ENCODE assay signal across 16 cellular contexts in genomic region chr13:42320375-42320787, GRCh38. TPM values are rescaled to one million over a fixed set of nuclear protein-coding genes. Genes with fewer than 3 reads are reported as not detected.
DNase-seq lines count a peak whose midpoint lies in the region; ATAC-seq and TF ChIP-seq lines count a peak whose summit lies in the region.
"Had no signal": no experiment of that assay in that cellular context is flagged by ENCODE, and none has a peak within 500 bp of the region (broad histone marks: within the 10 kb centered on the region; RNA-seq: fewer than 3 reads in every experiment).

No MANE protein-coding gene starts in this region.

- no peak for TF ChIP-seq RAD21 in SK-N-SH (IDR thresholded peaks at IDR 0.05; ENCODE audit: low read length)

- DNase-seq in activated T-cell treated with anti-CD3 and anti-CD28 coated beads, Interleukin-2, amount 50 U/mL, for 24 hours, result no peak
- DNase-seq in activated T-cell treated with anti-CD3 and anti-CD28 coated beads, Interleukin-2, amount 50 U/mL, for 4 hours, result no peak
- DNase-seq in T-helper 17 cell (no peak), neural progenitor cell (ENCODE audit: low spot score) (peak; percentile 64), NCI-H1930 (lab: John Stamatoyannopoulos, UW) (no peak), ovary (no peak), SK-N-SH (no peak)
- DNase-seq: caudate nucleus; effector CD4-positive, alpha-beta T cell; head of caudate nucleus; kidney glomerular epithelial cell; small intestine; WERI-Rb-1 had no signal

- peaks cover 8% of the 10 kb centered on the region for H3K36me3 ChIP-seq in iPS-20b (ENCODE audit: insufficient read depth, low read depth, low read length)
- H3K36me3 ChIP-seq in neural progenitor cell, result no peaks in the 10 kb centered on the region
- no peaks in the 10 kb centered on the region for H3K36me3 ChIP-seq in ovary
- peaks cover 36 to 38% of the 10 kb centered on the region in 2 experiments for H3K36me3 ChIP-seq in SK-N-SH (replicated peaks in 1 of 2; ENCODE audit: control insufficient read depth in 1 of 2, insufficient read depth in 2 of 2, low read length in 1 of 2)
- H3K36me3 ChIP-seq: prostate gland, thoracic aorta, WERI-Rb-1 had no signal

- H3K4me1 Mint-ChIP-seq in activated T-cell treated with anti-CD3 and anti-CD28 coated beads, Interleukin-2, amount 50 U/mL, for 24 hours (ENCODE audit: low read depth), result peaks cover 30% of the 10 kb centered on the region
- H3K4me1 Mint-ChIP-seq in activated T-cell treated with anti-CD3 and anti-CD28 coated beads, Interleukin-2, amount 50 U/mL, for 4 hours (ENCODE audit: low read depth), result peaks cover 22% of the 10 kb centered on the region
- H3K4me1 Mint-ChIP-seq in T-helper 17 cell (peaks cover 8% of the 10 kb centered on the region), neural progenitor cell (peaks cover 20% of the 10 kb centered on the region)

- TF ChIP-seq EP300 in ovary (IDR thresholded peaks at IDR 0.05) (no peak), SK-N-SH (IDR thresholded peaks at IDR 0.05; ENCODE audit: borderline replicate concordance in 1 of 2, low read depth in 1 of 2, low read length in 1 of 2) (no peak)

- intact Hi-C loops in ovary (cut with DNase I), result no loop called here

- no peaks in the 10 kb centered on the region for H3K9me2 ChIP-seq in SK-N-SH

- 81 to 83% (median 81%) methylated on average over 4 of the region's 4 CpGs for WGBS in ovary, 3 donors
- WGBS in SK-N-SH (ENCODE audit: low lambda C conversion rate), result 96% methylated on average over 4 of the region's 4 CpGs

- TF ChIP-seq CTCF in neural progenitor cell (IDR thresholded peaks at IDR 0.05) (no peak), ovary (IDR thresholded peaks at IDR 0.05) (no peak), SK-N-SH (IDR thresholded peaks at IDR 0.05) (no peak)

- H3K36me3 Mint-ChIP-seq in activated T-cell treated with anti-CD3 and anti-CD28 coated beads, Interleukin-2, amount 50 U/mL, for 24 hours (ENCODE audit: low read depth), result peaks cover 74% of the 10 kb centered on the region
- H3K36me3 Mint-ChIP-seq in activated T-cell treated with anti-CD3 and anti-CD28 coated beads, Interleukin-2, amount 50 U/mL, for 4 hours (ENCODE audit: insufficient read depth), result peaks cover 23% of the 10 kb centered on the region
- H3K36me3 Mint-ChIP-seq in T-helper 17 cell (ENCODE audit: low read depth) (peaks cover 7% of the 10 kb centered on the region), neural progenitor cell (peaks cover 4% of the 10 kb centered on the region)

- H3K4me3 ChIP-seq in iPS-20b (ENCODE audit: low read length), result peak overlapping the region; percentile 1; the same call in 1 of the 2 replicates
- H3K4me3 ChIP-seq in neural progenitor cell, result peak overlapping the region; percentile 8
- no peak overlapping the region for H3K4me3 ChIP-seq in ovary
- no peak overlapping the region for H3K4me3 ChIP-seq in SK-N-SH (ENCODE audit: low read depth in 2 of 2, low read length in 1 of 2)
- H3K4me3 ChIP-seq: prostate gland, thoracic aorta had no signal

- H3K4me3 Mint-ChIP-seq in activated T-cell treated with anti-CD3 and anti-CD28 coated beads, Interleukin-2, amount 50 U/mL, for 24 hours, result no peak overlapping the region
- no peak overlapping the region for H3K4me3 Mint-ChIP-seq in activated T-cell treated with anti-CD3 and anti-CD28 coated beads, Interleukin-2, amount 50 U/mL, for 4 hours
- H3K4me3 Mint-ChIP-seq in T-helper 17 cell (peak overlapping the region; percentile 51), neural progenitor cell (peak overlapping the region; percentile 62)

- no peaks in the 10 kb centered on the region for H3K27me3 Mint-ChIP-seq in activated T-cell treated with anti-CD3 and anti-CD28 coated beads, Interleukin-2, amount 50 U/mL, for 24 hours
- no peaks in the 10 kb centered on the region for H3K27me3 Mint-ChIP-seq in activated T-cell treated with anti-CD3 and anti-CD28 coated beads, Interleukin-2, amount 50 U/mL, for 4 hours (ENCODE audit: low read depth)
- no peaks in the 10 kb centered on the region for H3K27me3 Mint-ChIP-seq in T-helper 17 cell
- no peaks in the 10 kb centered on the region for H3K27me3 Mint-ChIP-seq in neural progenitor cell (ENCODE audit: insufficient read depth, low read depth)

- CTCF ChIA-PET in SK-N-SH (lab: Yijun Ruan, JAX), result no interaction called here

- H3K9me3 ChIP-seq in T-helper 17 cell (ENCODE audit: control insufficient read depth, low read length, poor library complexity, severe bottlenecking) (no peaks in the 10 kb centered on the region), iPS-20b (ENCODE audit: insufficient read depth, low read depth, low read length) (no peaks in the 10 kb centered on the region), neural progenitor cell (ENCODE audit: low read depth) (no peaks in the 10 kb centered on the region), ovary (no peaks in the 10 kb centered on the region), SK-N-SH (no peaks in the 10 kb centered on the region)
- H3K9me3 ChIP-seq: prostate gland, thoracic aorta had no signal

- H4K20me1 ChIP-seq in neural progenitor cell (ENCODE audit: low read depth) (no peaks in the 10 kb centered on the region), SK-N-SH (ENCODE audit: insufficient read depth) (no peaks in the 10 kb centered on the region)

- H3K27ac Mint-ChIP-seq in activated T-cell treated with anti-CD3 and anti-CD28 coated beads, Interleukin-2, amount 50 U/mL, for 24 hours, result peak overlapping the region; percentile 24
- H3K27ac Mint-ChIP-seq in T-helper 17 cell, result peak overlapping the region; percentile 49
- peak overlapping the region; percentile 79 for H3K27ac Mint-ChIP-seq in neural progenitor cell

- no peaks in the 10 kb centered on the region for H3K27me3 ChIP-seq in iPS-20b (ENCODE audit: insufficient read depth, low read length)
- no peaks in the 10 kb centered on the region for H3K27me3 ChIP-seq in neural progenitor cell
- H3K27me3 ChIP-seq in ovary, result no peaks in the 10 kb centered on the region
- H3K27me3 ChIP-seq in SK-N-SH (ENCODE audit: insufficient read depth), result no peaks in the 10 kb centered on the region

- TF ChIP-seq POLR2A in ovary (IDR thresholded peaks at IDR 0.05), result no peak

- POLR2A ChIA-PET in SK-N-SH (lab: Yijun Ruan, JAX), result no interaction called here

- H3K9me3 Mint-ChIP-seq in activated T-cell treated with anti-CD3 and anti-CD28 coated beads, Interleukin-2, amount 50 U/mL, for 24 hours, result no peaks in the 10 kb centered on the region
- no peaks in the 10 kb centered on the region for H3K9me3 Mint-ChIP-seq in activated T-cell treated with anti-CD3 and anti-CD28 coated beads, Interleukin-2, amount 50 U/mL, for 4 hours
- no peaks in the 10 kb centered on the region for H3K9me3 Mint-ChIP-seq in neural progenitor cell

- H2AFZ ChIP-seq in neural progenitor cell (replicated peaks), result no peak overlapping the region
- H2AFZ ChIP-seq in SK-N-SH (ENCODE audit: low read depth), result no peak overlapping the region

- H3K79me2 ChIP-seq in neural progenitor cell (ENCODE audit: low read depth), result no peaks in the 10 kb centered on the region
- no peaks in the 10 kb centered on the region; the same call in 1 of the 2 replicates for H3K79me2 ChIP-seq in SK-N-SH (ENCODE audit: insufficient read depth)

- H3K4me2 ChIP-seq in neural progenitor cell, result peak overlapping the region; percentile 71
- H3K4me2 ChIP-seq in SK-N-SH, result no peak overlapping the region

- ATAC-seq in activated T-cell treated with anti-CD3 and anti-CD28 coated beads, Interleukin-2, amount 50 U/mL, for 4 hours, result no peak
- ATAC-seq in T-helper 17 cell, result no peak

- H3K9ac ChIP-seq in iPS-20b (ENCODE audit: low read depth, low read length) (peak overlapping the region; percentile 7; the same call in 1 of the 2 replicates), neural progenitor cell (no peak overlapping the region), SK-N-SH (no peak overlapping the region)

- H3F3A ChIP-seq in neural progenitor cell (ENCODE audit: low read depth) (no peaks in the 10 kb centered on the region), SK-N-SH (replicated peaks; ENCODE audit: insufficient read depth) (peaks cover 5% of the 10 kb centered on the region)

- H3K27ac ChIP-seq in iPS-20b (ENCODE audit: low read length) (no peak overlapping the region), neural progenitor cell (no peak overlapping the region), ovary (no peak overlapping the region), SK-N-SH (ENCODE audit: low read depth in 2 of 2, low read length in 1 of 2) (no peak overlapping the region)
- H3K27ac ChIP-seq: prostate gland, thoracic aorta, WERI-Rb-1 had no signal

- peaks cover 16% of the 10 kb centered on the region; the same call in 1 of the 2 replicates for H3K4me1 ChIP-seq in iPS-20b (ENCODE audit: insufficient read depth, low read length)
- H3K4me1 ChIP-seq in neural progenitor cell, result peaks cover 36% of the 10 kb centered on the region
- no peaks in the 10 kb centered on the region for H3K4me1 ChIP-seq in ovary (ENCODE audit: insufficient read depth)
- H3K4me1 ChIP-seq in SK-N-SH (ENCODE audit: control insufficient read depth in 1 of 2, insufficient read depth in 2 of 2, low read depth in 1 of 2, low read length in 1 of 2), result no peaks in the 10 kb centered on the region
- H3K4me1 ChIP-seq: prostate gland had no signal

TF ChIP-seq in SK-N-SH, 30 proteins besides CTCF, POLR2A, EP300 and RAD21 (continues in another document):
- TF ChIP-seq PBX3 (IDR thresholded peaks at IDR 0.05) (no peak), POLR2AphosphoS5 (IDR thresholded peaks at IDR 0.05; ENCODE audit: low read depth, low read length) (no peak), FOXM1 (IDR thresholded peaks at IDR 0.05; ENCODE audit: low read depth) (no peak), TAF1 (IDR thresholded peaks at IDR 0.05; ENCODE audit: borderline replicate concordance, low read depth, low read length) (no peak), MXI1 (IDR thresholded peaks at IDR 0.05; ENCODE audit: low read depth, low read length) (no peak), NFIC (IDR thresholded peaks at IDR 0.05; ENCODE audit: borderline replicate concordance) (no peak), EZH2phosphoT487 (IDR thresholded peaks at IDR 0.05; ENCODE audit: borderline replicate concordance, low read depth) (no peak)

RNA-seq across cellular contexts. Expression of gene AKAP11, which starts 48.4 kb away (rescaled TPM):
- 10 to 100 TPM; 26.9 to 29.8 (median 29.2) TPM for total RNA-seq in activated T-cell treated with anti-CD3 and anti-CD28 coated beads, Interleukin-2, amount 50 U/mL, for 4 hours
- total RNA-seq in T-helper 17 cell (10 to 100 TPM; 24.1 to 24.9 TPM), neural progenitor cell (ENCODE audit: low replicate concordance) (19.7 and 31.5 TPM in 2 replicates), ovary (10 to 100 TPM; 27.5 to 41.0 (median 34.6) TPM)
- polyA plus RNA-seq in ovary (10 to 100 TPM in 1 of 2 donors, 1 to 10 TPM in 1; 10.0 to 16.4 TPM), SK-N-SH (2012; rRNA removed) (5.6 and 8.8 TPM in 2 replicates)
- polyA plus RNA-seq in SK-N-SH (2012; cell fraction: cytosol; rRNA removed), result 9.4 and 10.1 TPM in 2 replicates
- 4.0 and 8.8 TPM in 2 replicates for polyA plus RNA-seq in SK-N-SH (2012; cell fraction: nucleus; rRNA removed)

Comparison
In these comparisons a context has a peak if more than half of its experiments do, and no peak if none do; other contexts are left out.
1. H3K27ac Mint-ChIP-seq: peak in every context shown above with its lines; median percentile 79 in neural progenitor cell; 49 in T-helper 17 cell; 24 in activated T-cell treated with anti-CD3 and anti-CD28 coated beads, Interleukin-2, amount 50 U/mL, for 24 hours.
2. H3K4me3 Mint-ChIP-seq: peak in T-helper 17 cell (single experiment) and neural progenitor cell (single experiment); none in activated T-cell treated with anti-CD3 and anti-CD28 coated beads, Interleukin-2, amount 50 U/mL, for 24 hours (single experiment) and activated T-cell treated with anti-CD3 and anti-CD28 coated beads, Interleukin-2, amount 50 U/mL, for 4 hours (single experiment).
3. H3K4me3 ChIP-seq: peak in iPS-20b (single experiment) and neural progenitor cell (single experiment); none in ovary (single experiment) and SK-N-SH (0 of 2).